In genomic region chr19:4123615-4124568, GRCh38 we compare ENCODE assay signal across 8 cellular contexts. TPM values are rescaled to one million over a fixed set of nuclear protein-coding genes. Genes with fewer than 3 reads are reported as not detected.
A peak's percentile ranks its signal among the peaks of the same experiment; 100 is the strongest.
DNase-seq lines count a peak whose midpoint lies in the region; ATAC-seq and TF ChIP-seq lines count a peak whose summit lies in the region.

TSS of gene MAP2K2 (minus strand) at chr19:4124122. CDS start at chr19:4123875, 247 bp downstream.

- peaks cover 2% of the 10 kb centered on the region for H3K36me3 ChIP-seq in kidney epithelial cell (ENCODE audit: control insufficient read depth, insufficient read depth, low read length)

- CTCF ChIA-PET in AG04449 (lab: Yijun Ruan, JAX), result interaction anchor here (1.0 kb wide), 1 partner anchor 16 kb away, joined by 8 read pairs; no protein-coding TSS in a partner anchor

- POLR2A ChIA-PET in AG04449 (lab: Yijun Ruan, JAX), result no interaction called here

- no peaks in the 10 kb centered on the region for H3K27me3 ChIP-seq in kidney epithelial cell (ENCODE audit: control insufficient read depth, insufficient read depth, low read length)

- H3K4me3 ChIP-seq in AG04449 (ENCODE audit: low read depth, low read length) (peak within 1 kb of the TSS; percentile 88), kidney epithelial cell (ENCODE audit: low read depth, low read length) (peak within 1 kb of the TSS; percentile 98)

- ATAC-seq in GM18909 (IDR thresholded peaks at IDR 0.05; ENCODE audit: poor library complexity, unreplicated experiment) (peak; percentile 89), HG03280 (IDR thresholded peaks at IDR 0.05; ENCODE audit: unreplicated experiment) (peak; percentile 90)

- TF ChIP-seq CTCF in AG04449 (IDR thresholded peaks at IDR 0.05; ENCODE audit: insufficient read depth, low read length, missing control alignments) (no peak), kidney epithelial cell (IDR thresholded peaks at IDR 0.05; ENCODE audit: insufficient read depth, low read length, poor library complexity, severe bottlenecking) (no peak)

- peak; percentile 19 for DNase-seq in AG04449 (ENCODE audit: low read depth, low spot score)
- peak; percentile 83 for DNase-seq in NCI-H460 (ENCODE audit: extremely low read depth, low read depth)
- peak; percentile 97 to 98 for DNase-seq in activated CD4-positive, alpha-beta T cell treated with anti-CD3 and anti-CD28 coated beads for 24 hours (ENCODE audit: low read depth in 2 of 2)
- DNase-seq in cerebellum (ENCODE audit: low spot score), result peak; percentile 98
- peak; percentile 28 for DNase-seq in kidney epithelial cell (ENCODE audit: low read depth)
- DNase-seq in stimulated activated CD4-positive, alpha-beta T cell treated with anti-CD3 and anti-CD28 coated beads, Interleukin-15, amount 100 ng/mL, for 24 hours, result peak; percentile 97

RNA-seq across cellular contexts. Expression of gene MAP2K2, which starts in this region (rescaled TPM):
- 154 and 184 TPM in 2 replicates for total RNA-seq in NCI-H460 (2014; rRNA removed; shearing (Covaris generic))
- 121 and 142 TPM in 2 replicates for polyA plus RNA-seq in NCI-H460 (2014; cell fraction: nucleus; rRNA removed)
- total RNA-seq in cerebellum (51.0 TPM), kidney epithelial cell (198 and 249 TPM in 2 replicates)

Comparison
In these comparisons a context has a peak if more than half of its experiments do, and no peak if none do; other contexts are left out.
1. Peak in every context shown above with its lines: DNase-seq, ATAC-seq and H3K4me3 ChIP-seq.
2. DNase-seq: peak in every context shown above with its lines; median percentile 98 in cerebellum; 98 in activated CD4-positive, alpha-beta T cell treated with anti-CD3 and anti-CD28 coated beads for 24 hours; 97 in stimulated activated CD4-positive, alpha-beta T cell treated with anti-CD3 and anti-CD28 coated beads, Interleukin-15, amount 100 ng/mL, for 24 hours; 83 in NCI-H460; 28 in kidney epithelial cell; 19 in AG04449.